Comparison of ENCODE assay signal across 2 cellular contexts in the genomic region with DNA sequence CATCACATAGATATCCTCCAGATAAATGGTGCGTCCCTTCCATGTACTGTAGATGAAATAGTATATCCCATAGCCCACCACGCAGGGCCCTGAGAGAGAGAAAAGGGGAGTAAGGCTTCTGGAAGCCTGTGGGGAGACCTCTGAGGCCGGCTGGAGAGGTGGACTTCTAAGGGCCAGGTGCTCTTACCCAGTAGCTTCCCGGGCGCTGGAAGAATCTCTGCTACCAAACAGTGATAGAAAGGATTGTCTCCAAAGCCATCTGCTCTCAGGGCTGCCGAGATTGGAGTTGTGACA.
TF ChIP-seq lines count a peak whose summit lies in the region.

No MANE protein-coding gene starts in this region.

TF ChIP-seq in GM12878, 131 proteins besides CTCF, POLR2A, EP300 and RAD21:
- no peak for TF ChIP-seq TARDBP (IDR thresholded peaks at IDR 0.05; ENCODE audit: borderline replicate concordance)
- TF ChIP-seq KDM1A (IDR thresholded peaks at IDR 0.05; ENCODE audit: borderline replicate concordance) = no peak
- TF ChIP-seq RAD51 (IDR thresholded peaks at IDR 0.05) = no peak
- TF ChIP-seq ATF7 (IDR thresholded peaks at IDR 0.05; ENCODE audit: low read depth) = no peak
- no peak for TF ChIP-seq IKZF2 (IDR thresholded peaks at IDR 0.05)
- no peak for TF ChIP-seq TBL1XR1 (IDR thresholded peaks at IDR 0.05; ENCODE audit: low read depth, low read length)
- TF ChIP-seq MTA2 (IDR thresholded peaks at IDR 0.05; ENCODE audit: low read depth) = no peak

TF ChIP-seq in liver, 16 proteins besides CTCF, POLR2A, EP300 and RAD21:
- TF ChIP-seq JUND (IDR thresholded peaks at IDR 0.05) (no peak), FOXA2 (IDR thresholded peaks at IDR 0.05) (no peak), GABPA (IDR thresholded peaks at IDR 0.05 in 1 of 2, conservative IDR thresholded peaks at IDR 0.05 in 1 of 2) (no peak), RXRA (IDR thresholded peaks at IDR 0.05) (no peak), HNF4G (IDR thresholded peaks at IDR 0.05) (no peak), SP1 (IDR thresholded peaks at IDR 0.05) (no peak), TAF1 (conservative IDR thresholded peaks at IDR 0.05) (no peak), NR2F2 (IDR thresholded peaks at IDR 0.05) (no peak), YY1 (IDR thresholded peaks at IDR 0.05) (no peak), FOXA1 (IDR thresholded peaks at IDR 0.05) (no peak), HNF4A (conservative IDR thresholded peaks at IDR 0.05) (no peak), EGR1 (IDR thresholded peaks at IDR 0.05; ENCODE audit: low read depth in 2 of 2) (no peak)
- TF ChIP-seq, protein P1, sequence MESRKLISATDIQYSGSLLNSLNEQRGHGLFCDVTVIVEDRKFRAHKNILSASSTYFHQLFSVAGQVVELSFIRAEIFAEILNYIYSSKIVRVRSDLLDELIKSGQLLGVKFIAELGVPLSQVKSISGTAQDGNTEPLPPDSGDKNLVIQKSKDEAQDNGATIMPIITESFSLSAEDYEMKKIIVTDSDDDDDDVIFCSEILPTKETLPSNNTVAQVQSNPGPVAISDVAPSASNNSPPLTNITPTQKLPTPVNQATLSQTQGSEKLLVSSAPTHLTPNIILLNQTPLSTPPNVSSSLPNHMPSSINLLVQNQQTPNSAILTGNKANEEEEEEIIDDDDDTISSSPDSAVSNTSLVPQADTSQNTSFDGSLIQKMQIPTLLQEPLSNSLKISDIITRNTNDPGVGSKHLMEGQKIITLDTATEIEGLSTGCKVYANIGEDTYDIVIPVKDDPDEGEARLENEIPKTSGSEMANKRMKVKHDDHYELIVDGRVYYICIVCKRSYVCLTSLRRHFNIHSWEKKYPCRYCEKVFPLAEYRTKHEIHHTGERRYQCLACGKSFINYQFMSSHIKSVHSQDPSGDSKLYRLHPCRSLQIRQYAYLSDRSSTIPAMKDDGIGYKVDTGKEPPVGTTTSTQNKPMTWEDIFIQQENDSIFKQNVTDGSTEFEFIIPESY (IDR thresholded peaks at IDR 0.05) = no peak
- TF ChIP-seq, protein P2, sequence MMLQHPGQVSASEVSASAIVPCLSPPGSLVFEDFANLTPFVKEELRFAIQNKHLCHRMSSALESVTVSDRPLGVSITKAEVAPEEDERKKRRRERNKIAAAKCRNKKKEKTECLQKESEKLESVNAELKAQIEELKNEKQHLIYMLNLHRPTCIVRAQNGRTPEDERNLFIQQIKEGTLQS (IDR thresholded peaks at IDR 0.05) = no peak
- TF ChIP-seq, protein P3, sequence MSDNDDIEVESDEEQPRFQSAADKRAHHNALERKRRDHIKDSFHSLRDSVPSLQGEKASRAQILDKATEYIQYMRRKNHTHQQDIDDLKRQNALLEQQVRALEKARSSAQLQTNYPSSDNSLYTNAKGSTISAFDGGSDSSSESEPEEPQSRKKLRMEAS (IDR thresholded peaks at IDR 0.05) = no peak
- TF ChIP-seq, protein P4, sequence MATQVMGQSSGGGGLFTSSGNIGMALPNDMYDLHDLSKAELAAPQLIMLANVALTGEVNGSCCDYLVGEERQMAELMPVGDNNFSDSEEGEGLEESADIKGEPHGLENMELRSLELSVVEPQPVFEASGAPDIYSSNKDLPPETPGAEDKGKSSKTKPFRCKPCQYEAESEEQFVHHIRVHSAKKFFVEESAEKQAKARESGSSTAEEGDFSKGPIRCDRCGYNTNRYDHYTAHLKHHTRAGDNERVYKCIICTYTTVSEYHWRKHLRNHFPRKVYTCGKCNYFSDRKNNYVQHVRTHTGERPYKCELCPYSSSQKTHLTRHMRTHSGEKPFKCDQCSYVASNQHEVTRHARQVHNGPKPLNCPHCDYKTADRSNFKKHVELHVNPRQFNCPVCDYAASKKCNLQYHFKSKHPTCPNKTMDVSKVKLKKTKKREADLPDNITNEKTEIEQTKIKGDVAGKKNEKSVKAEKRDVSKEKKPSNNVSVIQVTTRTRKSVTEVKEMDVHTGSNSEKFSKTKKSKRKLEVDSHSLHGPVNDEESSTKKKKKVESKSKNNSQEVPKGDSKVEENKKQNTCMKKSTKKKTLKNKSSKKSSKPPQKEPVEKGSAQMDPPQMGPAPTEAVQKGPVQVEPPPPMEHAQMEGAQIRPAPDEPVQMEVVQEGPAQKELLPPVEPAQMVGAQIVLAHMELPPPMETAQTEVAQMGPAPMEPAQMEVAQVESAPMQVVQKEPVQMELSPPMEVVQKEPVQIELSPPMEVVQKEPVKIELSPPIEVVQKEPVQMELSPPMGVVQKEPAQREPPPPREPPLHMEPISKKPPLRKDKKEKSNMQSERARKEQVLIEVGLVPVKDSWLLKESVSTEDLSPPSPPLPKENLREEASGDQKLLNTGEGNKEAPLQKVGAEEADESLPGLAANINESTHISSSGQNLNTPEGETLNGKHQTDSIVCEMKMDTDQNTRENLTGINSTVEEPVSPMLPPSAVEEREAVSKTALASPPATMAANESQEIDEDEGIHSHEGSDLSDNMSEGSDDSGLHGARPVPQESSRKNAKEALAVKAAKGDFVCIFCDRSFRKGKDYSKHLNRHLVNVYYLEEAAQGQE (IDR thresholded peaks at IDR 0.05) = no peak
